ENCODE assay signal across 22 cellular contexts in genomic region chr16:27689711-27690110, GRCh38.
DNase-seq lines count a peak whose midpoint lies in the region; FAIRE-seq and TF ChIP-seq lines count a peak whose summit lies in the region.
"Had no signal": no experiment of that assay in that cellular context is flagged by ENCODE, and none has a peak within 500 bp of the region (broad histone marks: within the 10 kb centered on the region; RNA-seq: fewer than 3 reads in every experiment).

No MANE protein-coding gene starts in this region.

- intact Hi-C loops in cardiac septum (cut with DNase I) = no loop called here

- H3K27ac ChIP-seq in WERI-Rb-1 = peak overlapping the region; percentile 81
- H3K27ac ChIP-seq in SJCRH30 = no peak overlapping the region
- H3K27ac ChIP-seq: left lung, parathyroid adenoma, right lobe of liver, RWPE1, transverse colon, VCaP had no signal

- no peak overlapping the region for H3K4me3 ChIP-seq in WERI-Rb-1 (ENCODE audit: low read depth, low read length)
- H3K4me3 ChIP-seq in SJCRH30 = no peak overlapping the region
- H3K4me3 ChIP-seq: left lung, right lobe of liver, transverse colon had no signal

- DNase-seq in Caki2 (ENCODE audit: low read depth) (peak; percentile 36), WERI-Rb-1 (peak; percentile 83), cardiac septum (ENCODE audit: low spot score) (peak; percentile 57), non-pigmented ciliary epithelial cell (ENCODE audit: low read depth) (peak; percentile 43), SJCRH30 (no peak), cortex of kidney (lab: John Stamatoyannopoulos, UW) (no peak), frontal cortex (ENCODE audit: low spot score in 2 of 2) (no peak), NCI-H226 (no peak)
- DNase-seq: activated CD4-positive, alpha-beta T cell treated with anti-CD3 and anti-CD28 coated beads, Interleukin-2, amount 10 ng/mL, durations not matched to agents 7 days and 5 days; activated CD8-positive, alpha-beta memory T cell treated with anti-CD3 and anti-CD28 coated beads, Interleukin-2, amount 50 U/mL, for 4 hours; BE2C; central memory CD4-positive, alpha-beta T cell; DMS79 treated with DMSO at 0.1 percent for 48 hours; left lung; NCI-H774; right lobe of liver; stimulated activated naive CD8-positive, alpha-beta T cell treated with anti-CD3 and anti-CD28 coated beads, Interleukin-15, Interleukin-2, amounts not matched to agents 100 U/mL and 50 U/mL, for 24 hours; transverse colon had no signal

- H3K27me3 ChIP-seq in WERI-Rb-1 (ENCODE audit: insufficient read depth, low read depth, severe bottlenecking) (no peaks in the 10 kb centered on the region), SJCRH30 (no peaks in the 10 kb centered on the region)
- H3K27me3 ChIP-seq: BE2C, left lung, right lobe of liver, transverse colon had no signal

- H3K4me1 ChIP-seq in SJCRH30 = peaks cover 11% of the 10 kb centered on the region
- H3K4me1 ChIP-seq: BE2C, left lung, parathyroid adenoma, right lobe of liver had no signal

- H3K9me3 ChIP-seq in WERI-Rb-1 (ENCODE audit: severe bottlenecking) (no peaks in the 10 kb centered on the region), SJCRH30 (replicated peaks) (no peaks in the 10 kb centered on the region)
- H3K9me3 ChIP-seq: BE2C, left lung, right lobe of liver, transverse colon had no signal

- no peaks in the 10 kb centered on the region for H3K36me3 ChIP-seq in WERI-Rb-1
- no peaks in the 10 kb centered on the region for H3K36me3 ChIP-seq in SJCRH30
- H3K36me3 ChIP-seq: BE2C, right lobe of liver, transverse colon had no signal

- TF ChIP-seq CTCF in WERI-Rb-1 (IDR thresholded peaks at IDR 0.05; ENCODE audit: low read depth, low read length) = no peak

- in situ Hi-C loops in Caki2 (cut with HindIII; ENCODE audit: low pct_unique_long_range_greater_than_20kb, low sequenced_read_pairs) = no loop called here

- no peak for FAIRE-seq in frontal cortex (lab: Jason Lieb, UNC)
- FAIRE-seq: A204.1 had no signal

Comparison
In these comparisons a context has a peak if more than half of its experiments do, and no peak if none do; other contexts are left out.
1. DNase-seq: peak in Caki2 (single experiment), WERI-Rb-1 (single experiment), cardiac septum (single experiment) and non-pigmented ciliary epithelial cell (single experiment); none in SJCRH30 (0 of 2), cortex of kidney (single experiment), frontal cortex (0 of 2) and NCI-H226 (single experiment).